ENCODE assay signal across 29 cellular contexts in genomic region chr19:7470540-7471305, GRCh38. TPM values are rescaled to one million over a fixed set of nuclear protein-coding genes. Genes with fewer than 3 reads are reported as not detected.
"Had no signal": no experiment of that assay in that cellular context is flagged by ENCODE, and none has a peak within 500 bp of the region (broad histone marks: within the 10 kb centered on the region; RNA-seq: fewer than 3 reads in every experiment).

No MANE protein-coding gene starts in this region.

- DNase-seq: activated CD4-positive, alpha-beta T cell treated with anti-CD3 and anti-CD28 coated beads for 36 hours; activated CD4-positive, alpha-beta T cell treated with anti-CD3 and anti-CD28 coated beads, Interleukin-2, amount 50 U/mL, for 4 hours; activated CD8-positive, alpha-beta memory T cell treated with anti-CD3 and anti-CD28 coated beads, Interleukin-2, amount 50 U/mL, for 48 hours; activated CD8-positive, alpha-beta T cell treated with anti-CD3 and anti-CD28 coated beads, Interleukin-2, amount 10 ng/mL, durations not matched to agents 7 days and 5 days; activated effector memory CD4-positive, alpha-beta T cell treated with anti-CD3 and anti-CD28 coated beads, Interleukin-2, amount 50 U/mL, for 16 hours; activated naive CD4-positive, alpha-beta T cell treated with Interleukin-2 at 50 U/mL for 16 hours; activated naive CD8-positive, alpha-beta T cell treated with anti-CD3 and anti-CD28 coated beads, Interleukin-2, amount 50 U/mL, for 24 hours; activated T-cell treated with anti-CD3 and anti-CD28 coated beads, Interleukin-2, amount 50 U/mL, for 24 hours; amniotic stem cell; Karpas-422; MM.1S; NCI-H1930; NCI-H2171; NCI-H2227 treated with DMSO at 0.1 percent for 48 hours; NCI-H446 treated with DMSO at 0.1 percent for 48 hours; NCI-H524 treated with DMSO at 0.1 percent for 48 hours; NCI-H82; T-cell; T-helper 2 cell; T1000; WERI-Rb-1 had no signal

- H3K27me3 ChIP-seq: ascending aorta had no signal

- H3K4me1 ChIP-seq: ascending aorta had no signal

- H3K36me3 ChIP-seq: WERI-Rb-1 had no signal

- H3K9me3 Mint-ChIP-seq: activated naive CD4-positive, alpha-beta T cell treated with anti-CD3 and anti-CD28 coated beads, Interleukin-2, amount 50 U/mL, for 72 hours; activated naive CD8-positive, alpha-beta T cell treated with anti-CD3 and anti-CD28 coated beads, Interleukin-2, amount 50 U/mL, for 24 hours; activated T-cell treated with anti-CD3 and anti-CD28 coated beads, Interleukin-2, amount 50 U/mL, for 24 hours; brain; central memory CD8-positive, alpha-beta T cell; T-cell had no signal

- H3K4me3 ChIP-seq: ascending aorta, SK-N-MC had no signal

- FAIRE-seq: TTC549 had no signal

- ATAC-seq: activated CD4-positive, alpha-beta T cell treated with anti-CD3 and anti-CD28 coated beads for 36 hours; activated CD8-positive, alpha-beta T cell treated with anti-CD3 and anti-CD28 coated beads, Interleukin-2, amount 10 ng/mL, durations not matched to agents 7 days and 5 days; activated naive CD4-positive, alpha-beta T cell treated with anti-CD3 and anti-CD28 coated beads, Interleukin-2, amount 50 U/mL, for 72 hours; activated naive CD8-positive, alpha-beta T cell treated with anti-CD3 and anti-CD28 coated beads, Interleukin-2, amount 50 U/mL, for 24 hours; Right ventricle myocardium inferior; T-cell had no signal

- H3K4me3 Mint-ChIP-seq: activated CD4-positive, alpha-beta T cell treated with anti-CD3 and anti-CD28 coated beads for 36 hours; activated CD8-positive, alpha-beta T cell treated with anti-CD3 and anti-CD28 coated beads, Interleukin-2, amount 10 ng/mL, durations not matched to agents 7 days and 5 days; activated naive CD8-positive, alpha-beta T cell treated with anti-CD3 and anti-CD28 coated beads, Interleukin-2, amount 50 U/mL, for 24 hours; activated T-cell treated with anti-CD3 and anti-CD28 coated beads, Interleukin-2, amount 50 U/mL, for 24 hours; brain; central memory CD8-positive, alpha-beta T cell; T-cell had no signal

- H3K27me3 Mint-ChIP-seq: activated CD4-positive, alpha-beta T cell treated with anti-CD3 and anti-CD28 coated beads for 36 hours; activated naive CD8-positive, alpha-beta T cell treated with anti-CD3 and anti-CD28 coated beads, Interleukin-2, amount 50 U/mL, for 24 hours; activated T-cell treated with anti-CD3 and anti-CD28 coated beads, Interleukin-2, amount 50 U/mL, for 24 hours; brain; central memory CD8-positive, alpha-beta T cell; T-cell had no signal

- H3K4me1 Mint-ChIP-seq: activated CD4-positive, alpha-beta T cell treated with anti-CD3 and anti-CD28 coated beads for 36 hours; brain; central memory CD8-positive, alpha-beta T cell had no signal

- H3K9me3 ChIP-seq: ascending aorta had no signal

- H3K27ac ChIP-seq: ascending aorta, SK-N-MC, WERI-Rb-1 had no signal

- H3K36me3 Mint-ChIP-seq: activated naive CD4-positive, alpha-beta T cell treated with anti-CD3 and anti-CD28 coated beads, Interleukin-2, amount 50 U/mL, for 72 hours had no signal

RNA-seq across cellular contexts. Expression of gene PEX11G, which starts 18.1 kb away (rescaled TPM):
- total RNA-seq: ascending aorta, OCI-LY7 had no signal

RNA-seq across cellular contexts. Expression of gene ZNF358, which starts 45.2 kb away (rescaled TPM):
- total RNA-seq: OCI-LY7 had no signal
